ENCODE assay signal across 1 cellular context in genomic region chr16:66946974-66947301, GRCh38.
TF ChIP-seq lines count a peak whose summit lies in the region.

No MANE protein-coding gene starts in this region.

TF ChIP-seq in K562, 482 proteins besides CTCF, POLR2A, EP300 and RAD21:
- TF ChIP-seq, protein P1, sequence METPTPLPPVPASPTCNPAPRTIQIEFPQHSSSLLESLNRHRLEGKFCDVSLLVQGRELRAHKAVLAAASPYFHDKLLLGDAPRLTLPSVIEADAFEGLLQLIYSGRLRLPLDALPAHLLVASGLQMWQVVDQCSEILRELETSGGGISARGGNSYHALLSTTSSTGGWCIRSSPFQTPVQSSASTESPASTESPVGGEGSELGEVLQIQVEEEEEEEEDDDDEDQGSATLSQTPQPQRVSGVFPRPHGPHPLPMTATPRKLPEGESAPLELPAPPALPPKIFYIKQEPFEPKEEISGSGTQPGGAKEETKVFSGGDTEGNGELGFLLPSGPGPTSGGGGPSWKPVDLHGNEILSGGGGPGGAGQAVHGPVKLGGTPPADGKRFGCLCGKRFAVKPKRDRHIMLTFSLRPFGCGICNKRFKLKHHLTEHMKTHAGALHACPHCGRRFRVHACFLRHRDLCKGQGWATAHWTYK (CRISPR knock-in tag; IDR thresholded peaks at IDR 0.05) = no peak
- TF ChIP-seq, protein P2, sequence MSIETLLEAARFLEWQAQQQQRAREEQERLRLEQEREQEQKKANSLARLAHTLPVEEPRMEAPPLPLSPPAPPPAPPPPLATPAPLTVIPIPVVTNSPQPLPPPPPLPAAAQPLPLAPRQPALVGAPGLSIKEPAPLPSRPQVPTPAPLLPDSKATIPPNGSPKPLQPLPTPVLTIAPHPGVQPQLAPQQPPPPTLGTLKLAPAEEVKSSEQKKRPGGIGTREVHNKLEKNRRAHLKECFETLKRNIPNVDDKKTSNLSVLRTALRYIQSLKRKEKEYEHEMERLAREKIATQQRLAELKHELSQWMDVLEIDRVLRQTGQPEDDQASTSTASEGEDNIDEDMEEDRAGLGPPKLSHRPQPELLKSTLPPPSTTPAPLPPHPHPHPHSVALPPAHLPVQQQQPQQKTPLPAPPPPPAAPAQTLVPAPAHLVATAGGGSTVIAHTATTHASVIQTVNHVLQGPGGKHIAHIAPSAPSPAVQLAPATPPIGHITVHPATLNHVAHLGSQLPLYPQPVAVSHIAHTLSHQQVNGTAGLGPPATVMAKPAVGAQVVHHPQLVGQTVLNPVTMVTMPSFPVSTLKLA (conservative IDR thresholded peaks at IDR 0.05) = 0 out of 4 replicates have a peak, but pooled peaks of 1 of the 2 experiments have one; percentile 13
